ENCODE assay signal across 10 cellular contexts in genomic region chr6:170152989-170153388, GRCh38.
DNase-seq lines count a peak whose midpoint lies in the region; ATAC-seq and TF ChIP-seq lines count a peak whose summit lies in the region.
"Had no signal": no experiment of that assay in that cellular context is flagged by ENCODE, and none has a peak within 500 bp of the region (broad histone marks: within the 10 kb centered on the region; RNA-seq: fewer than 3 reads in every experiment).

No MANE protein-coding gene starts in this region.

- peak; percentile 8 for DNase-seq in LHCN-M2 (ENCODE audit: low read depth)
- DNase-seq in NT2/D1 (ENCODE audit: low read depth, low spot score) = peak; percentile 76
- DNase-seq in heart right ventricle = no peak
- peak; percentile 51 to 58 for DNase-seq in gastrocnemius medialis
- DNase-seq in CD4-positive, alpha-beta T cell = no peak
- no peak for DNase-seq in NK-92 treated with Interleukin-12 subunit alpha and Interleukin-12 subunit beta, amount 100 ng/mL, for 24 hours (lab: John Stamatoyannopoulos, UW)
- DNase-seq: activated T-cell treated with anti-CD3 and anti-CD28 coated beads, Interleukin-2, amount 50 U/mL, for 24 hours had no signal

- no peaks in the 10 kb centered on the region for H3K9me3 Mint-ChIP-seq in CD4-positive, alpha-beta T cell
- H3K9me3 Mint-ChIP-seq: activated T-cell treated with anti-CD3 and anti-CD28 coated beads, Interleukin-2, amount 50 U/mL, for 24 hours had no signal

- in situ Hi-C loops in gastrocnemius medialis (cut with MboI; ENCODE audit: low sequenced_read_pairs in 4 of 4) = no loop called here

- H3K36me3 ChIP-seq in NT2/D1 (ENCODE audit: insufficient read depth, insufficient read length, low read length) = no peaks in the 10 kb centered on the region
- H3K36me3 ChIP-seq in heart right ventricle = no peaks in the 10 kb centered on the region
- H3K36me3 ChIP-seq in gastrocnemius medialis = no peaks in the 10 kb centered on the region

- CTCF ChIA-PET in CD4-positive, alpha-beta T cell (lab: Charles Lee) = no interaction called here

- H3K27ac Mint-ChIP-seq in CD4-positive, alpha-beta T cell = no peak overlapping the region
- H3K27ac Mint-ChIP-seq: activated T-cell treated with anti-CD3 and anti-CD28 coated beads, Interleukin-2, amount 50 U/mL, for 24 hours had no signal

- intact Hi-C loops in heart right ventricle (cut with DNase I) (loop anchor here in 2 of 10 donors (5.0 kb wide), 1 partner anchor 139 kb away; the partner anchor contains the start of gene DLL1 (in 2 of the 2)), gastrocnemius medialis (cut with DNase I; ENCODE audit: low total_unique reads) (no loop called here)
- intact Hi-C loops in CD4-positive, alpha-beta T cell (cut with DNase I, micrococcal nuclease) = no loop called here

- peak in 5 of 8 donors; percentile 13 to 48 (median 35) for ATAC-seq in heart right ventricle
- peak; percentile 57 to 71 for ATAC-seq in gastrocnemius medialis
- no peak for ATAC-seq in GM19351 (IDR thresholded peaks at IDR 0.05; ENCODE audit: unreplicated experiment)
- no peak for ATAC-seq in HG02970 (IDR thresholded peaks at IDR 0.05; ENCODE audit: low FRiP score, unreplicated experiment)
- no peak for ATAC-seq in CD4-positive, alpha-beta T cell (ENCODE audit: poor library complexity)

- H3K4me1 Mint-ChIP-seq in CD4-positive, alpha-beta T cell (ENCODE audit: low read depth) = peaks cover 19% of the 10 kb centered on the region

- H3K4me1 ChIP-seq in NT2/D1 (ENCODE audit: insufficient read depth, insufficient read length) (peaks cover 13% of the 10 kb centered on the region), heart right ventricle (peaks cover 5 to 40% (median 29%) of the 10 kb centered on the region in 9 donors), gastrocnemius medialis (peaks cover 10 to 17% of the 10 kb centered on the region in 2 donors)

- no peak overlapping the region for H3K4me3 Mint-ChIP-seq in CD4-positive, alpha-beta T cell
- H3K4me3 Mint-ChIP-seq: activated T-cell treated with anti-CD3 and anti-CD28 coated beads, Interleukin-2, amount 50 U/mL, for 24 hours had no signal

- H3K27me3 Mint-ChIP-seq in CD4-positive, alpha-beta T cell = peaks cover 14% of the 10 kb centered on the region

- H3K27me3 ChIP-seq in NT2/D1 (ENCODE audit: insufficient read depth, insufficient read length) (no peaks in the 10 kb centered on the region), heart right ventricle (peaks cover 0 to 26% (median 0%) of the 10 kb centered on the region in 7 donors), gastrocnemius medialis (no peaks in the 10 kb centered on the region)
- H3K27me3 ChIP-seq in CD4-positive, alpha-beta T cell (ENCODE audit: control insufficient read depth, insufficient read depth, low read length) = no peaks in the 10 kb centered on the region

- 24 to 34% methylated on average over 13 of the region's 13 CpGs for WGBS in heart right ventricle, 2 donors

- peak overlapping the region; percentile 15 for H3K4me3 ChIP-seq in NT2/D1 (ENCODE audit: insufficient read length, low read depth)
- peak overlapping the region in 4 of 10 donors; percentile 5 to 33 (median 20) for H3K4me3 ChIP-seq in heart right ventricle
- peak overlapping the region in 3 of 4 donors; percentile 9 to 21 (median 20) for H3K4me3 ChIP-seq in gastrocnemius medialis
- H3K4me3 ChIP-seq: skin epidermis had no signal

- POLR2A ChIA-PET in CD4-positive, alpha-beta T cell (lab: Charles Lee) = no interaction called here

- H3K27ac ChIP-seq in heart right ventricle (peak overlapping the region; percentile 76 to 94 (median 85)), gastrocnemius medialis (peak overlapping the region; percentile 54 to 80 (median 74))
- no peak overlapping the region for H3K27ac ChIP-seq in CD4-positive, alpha-beta T cell (ENCODE audit: low read depth, low read length)

- no peak for TF ChIP-seq POLR2A in gastrocnemius medialis (IDR thresholded peaks at IDR 0.05)

- H3K9ac ChIP-seq in NT2/D1 (ENCODE audit: insufficient read length, low read depth) = peak overlapping the region; percentile 63

- H3K9me3 ChIP-seq in NT2/D1 (ENCODE audit: insufficient read depth, low read length) (no peaks in the 10 kb centered on the region), heart right ventricle (no peaks in the 10 kb centered on the region), gastrocnemius medialis (no peaks in the 10 kb centered on the region)
- H3K9me3 ChIP-seq in CD4-positive, alpha-beta T cell (ENCODE audit: control insufficient read depth, low read length) = no peaks in the 10 kb centered on the region

- TF ChIP-seq CTCF in heart right ventricle (IDR thresholded peaks at IDR 0.05) (no peak), gastrocnemius medialis (IDR thresholded peaks at IDR 0.05 in 4 of 5, conservative IDR thresholded peaks at IDR 0.05 in 1 of 5) (no peak)
- TF ChIP-seq CTCF in CD4-positive, alpha-beta T cell (IDR thresholded peaks at IDR 0.05) = no peak

- H3K36me3 Mint-ChIP-seq in CD4-positive, alpha-beta T cell (ENCODE audit: low read depth) = no peaks in the 10 kb centered on the region

Comparison
In these comparisons a context has a peak if more than half of its experiments do, and no peak if none do; other contexts are left out.
1. DNase-seq: peak in LHCN-M2 (single experiment), NT2/D1 (single experiment) and gastrocnemius medialis (2 of 2); none in heart right ventricle (0 of 2), CD4-positive, alpha-beta T cell (0 of 10) and NK-92 treated with Interleukin-12 subunit alpha and Interleukin-12 subunit beta, amount 100 ng/mL, for 24 hours (single experiment).
2. ATAC-seq: peak in heart right ventricle (5 of 8) and gastrocnemius medialis (2 of 2); none in GM19351 (single experiment), HG02970 (single experiment) and CD4-positive, alpha-beta T cell (single experiment).